3 cellular contexts compared by ENCODE assay signal in genomic region chr17:50241431-50241830, GRCh38.
TF ChIP-seq lines count a peak whose summit lies in the region.

No MANE protein-coding gene starts in this region.

TF ChIP-seq in HepG2, 621 proteins besides CTCF, POLR2A, EP300 and RAD21:
- TF ChIP-seq AFF4 (CRISPR knock-in tag; IDR thresholded peaks at IDR 0.05) (no peak), ZNF317 (CRISPR knock-in tag; IDR thresholded peaks at IDR 0.05) (peak; percentile 88), MLLT10 (CRISPR knock-in tag; IDR thresholded peaks at IDR 0.05) (no peak), HNF1B (CRISPR knock-in tag; IDR thresholded peaks at IDR 0.05) (no peak), ZNF20 (CRISPR knock-in tag; IDR thresholded peaks at IDR 0.05) (no peak), ZNF672 (CRISPR knock-in tag; IDR thresholded peaks at IDR 0.05) (no peak)

TF ChIP-seq in HEK293, 187 proteins besides CTCF, POLR2A, EP300 and RAD21:
- TF ChIP-seq SETDB1 (IDR thresholded peaks at IDR 0.05; ENCODE audit: insufficient read length, low read length) = peak; percentile 40
- no peak for TF ChIP-seq KLF1 (tag by site-specific recombination; IDR thresholded peaks at IDR 0.05)
- TF ChIP-seq ZNF658 (tag by site-specific recombination; IDR thresholded peaks at IDR 0.05) = no peak

TF ChIP-seq in WTC11, 78 proteins besides CTCF, POLR2A, EP300 and RAD21:
- TF ChIP-seq IRF2 (CRISPR knock-in tag; IDR thresholded peaks at IDR 0.05; ENCODE audit: borderline replicate concordance, low read depth) = no peak
- peak; percentile 89 for TF ChIP-seq ZNF317 (CRISPR knock-in tag; IDR thresholded peaks at IDR 0.05; ENCODE audit: borderline replicate concordance, low read depth)
